Comparison of ENCODE assay signal across 22 cellular contexts in the genomic region with DNA sequence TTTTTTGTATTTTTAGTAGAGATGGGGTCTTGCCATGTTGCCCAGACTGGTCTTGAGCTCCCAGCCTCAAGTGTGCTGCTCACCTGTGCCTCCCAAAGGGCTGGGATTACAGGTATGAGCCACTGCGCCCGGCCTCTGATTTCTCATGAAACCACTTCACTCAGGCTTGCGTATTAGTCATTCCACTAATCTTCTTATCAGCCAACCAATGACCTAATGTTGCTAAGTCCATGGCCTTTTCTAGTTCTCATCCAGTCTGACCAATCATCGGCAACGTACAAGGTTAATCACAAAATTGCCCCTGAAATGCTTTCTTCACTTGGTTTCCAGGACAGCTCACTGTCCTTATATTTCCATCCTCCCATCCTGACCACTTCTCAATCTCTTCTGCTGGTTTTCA.
DNase-seq lines count a peak whose midpoint lies in the region; ATAC-seq, FAIRE-seq and TF ChIP-seq lines count a peak whose summit lies in the region.
"Had no signal": no experiment of that assay in that cellular context is flagged by ENCODE, and none has a peak within 500 bp of the region (broad histone marks: within the 10 kb centered on the region; RNA-seq: fewer than 3 reads in every experiment).

No MANE protein-coding gene starts in this region.

- H3K27ac ChIP-seq in GM12878 (ENCODE audit: control insufficient read depth, insufficient read depth) (no peak overlapping the region), small intestine (ENCODE audit: low read depth in 1 of 2, low read length in 1 of 2) (no peak overlapping the region), vagina (no peak overlapping the region)
- H3K27ac ChIP-seq: 22Rv1; BLaER1 treated with 17β-estradiol and CSF1 and Interleukin-3, amounts not matched to agents 10 nM and 100 nM had no signal

- no peak overlapping the region for H2AFZ ChIP-seq in GM12878 (ENCODE audit: control insufficient read depth, low read depth, low read length)

- no peak overlapping the region for H3K4me2 ChIP-seq in GM12878 (ENCODE audit: control insufficient read depth, insufficient read depth)

- FAIRE-seq in GM12878 (lab: Jason Lieb, UNC) (no peak), small intestine (lab: Jason Lieb, UNC) (no peak)
- FAIRE-seq: A204.1, D721Med, GM12891, GM18507, H54 had no signal

- H3K9me3 ChIP-seq in GM12878 (replicated peaks; ENCODE audit: control insufficient read depth, insufficient read depth, low read length) (no peaks in the 10 kb centered on the region), small intestine (ENCODE audit: control insufficient read depth, low read depth) (no peaks in the 10 kb centered on the region), vagina (no peaks in the 10 kb centered on the region)
- H3K9me3 ChIP-seq: HAP-1 had no signal

- in situ Hi-C loops in GM12878 (cut with MboI): no loop called here

- POLR2A ChIA-PET in GM12878 (lab: Charles Lee): no interaction called here

- TF ChIP-seq RAD21 in GM12878 (IDR thresholded peaks at IDR 0.05; ENCODE audit: insufficient read depth, low read depth, low read length): no peak

- H3K36me3 ChIP-seq in GM12878 (ENCODE audit: control insufficient read depth in 2 of 2, insufficient read depth in 2 of 2, low read length in 1 of 2) (no peaks in the 10 kb centered on the region), small intestine (ENCODE audit: control insufficient read depth in 2 of 2, insufficient read depth in 2 of 2, low read length in 2 of 2) (no peaks in the 10 kb centered on the region), vagina (no peaks in the 10 kb centered on the region)
- H3K36me3 ChIP-seq: BLaER1 treated with 17β-estradiol and CSF1 and Interleukin-3, amounts not matched to agents 10 nM and 100 nM; HAP-1 had no signal

- RAD21 ChIA-PET in GM12878 (lab: Charles Lee; ENCODE audit: unreplicated experiment): no interaction called here

- no TSS peak for BruUV-seq in GM12878 (replicated peaks; lab: Mats Ljungman, UMichigan)

- 47% methylated on average over 5 of the region's 5 CpGs for WGBS in GM12878 (ENCODE audit: insufficient coverage, insufficient replicate concordance, low lambda C conversion rate, missing lambda C conversion rate)
- WGBS in small intestine, 3 donors: 60 to 84% (median 68%) methylated on average over 5 of the region's 5 CpGs

- no peak for TF ChIP-seq EP300 in GM12878 (IDR thresholded peaks at IDR 0.05; ENCODE audit: borderline replicate concordance in 1 of 2, control insufficient read depth in 1 of 2, low read depth in 2 of 2, low read length in 2 of 2)

- CTCF ChIA-PET in GM12878 (lab: Yijun Ruan, JAX): no interaction called here

- H4K20me1 ChIP-seq in GM12878 (ENCODE audit: control insufficient read depth, insufficient read depth): no peaks in the 10 kb centered on the region
- H4K20me1 ChIP-seq: BLaER1 treated with 17β-estradiol and CSF1 and Interleukin-3, amounts not matched to agents 10 nM and 100 nM had no signal

- SMC1A ChIA-PET in GM12878 (lab: Charles Lee; ENCODE audit: uncharacterized antibody, unreplicated experiment): no interaction called here

- H3K9ac ChIP-seq in GM12878 (ENCODE audit: control insufficient read depth, insufficient read depth, low read length): no peak overlapping the region
- H3K9ac ChIP-seq: BLaER1 treated with 17β-estradiol and CSF1 and Interleukin-3, amounts not matched to agents 10 nM and 100 nM had no signal

- no peak for ATAC-seq in GM12878

- no peaks in the 10 kb centered on the region for H3K79me2 ChIP-seq in GM12878 (ENCODE audit: control insufficient read depth, insufficient read depth, low read length)

- H3K4me1 ChIP-seq in GM12878 (ENCODE audit: control insufficient read depth, insufficient read depth, low read length) (no peaks in the 10 kb centered on the region), small intestine (ENCODE audit: control insufficient read depth in 2 of 2, insufficient read depth in 1 of 2, low read depth in 1 of 2, low read length in 1 of 2) (no peaks in the 10 kb centered on the region), vagina (no peaks in the 10 kb centered on the region)
- H3K4me1 ChIP-seq: HAP-1 had no signal

- TF ChIP-seq POLR2A in GM12878 (IDR thresholded peaks at IDR 0.05; ENCODE audit: low read depth, low read length) (no peak), vagina (IDR thresholded peaks at IDR 0.05) (no peak)

- H3K4me3 ChIP-seq in GM12878: no peak overlapping the region
- H3K4me3 ChIP-seq in small intestine (ENCODE audit: low read depth in 1 of 2, low read length in 2 of 2): no peak overlapping the region
- no peak overlapping the region for H3K4me3 ChIP-seq in vagina
- H3K4me3 ChIP-seq: BLaER1 treated with 17β-estradiol and CSF1 and Interleukin-3, amounts not matched to agents 10 nM and 100 nM; HAP-1 had no signal

- TF ChIP-seq CTCF in GM12878 (IDR thresholded peaks at IDR 0.05 in 2 of 3, conservative IDR thresholded peaks at IDR 0.05 in 1 of 3; ENCODE audit: control insufficient read depth in 2 of 3, extremely low read depth in 1 of 3, insufficient read depth in 1 of 3, low read depth in 3 of 3, low read length in 3 of 3) (no peak), vagina (IDR thresholded peaks at IDR 0.05) (no peak)

- DNase-seq in NCI-H82 (lab: John Stamatoyannopoulos, UW) (peak; percentile 25), NCI-H82 treated with DMSO at 0.1 percent for 48 hours (lab: John Stamatoyannopoulos, UW; ENCODE audit: unreplicated experiment) (no peak), NCI-H226 (peak; percentile 12), GM12878 (ENCODE audit: low read depth, low spot score) (no peak), small intestine (peak; percentile 73), GF-D8 (lab: John Stamatoyannopoulos, UW) (no peak), vagina (ENCODE audit: extremely low spot score in 2 of 2) (no peak), NCI-H446 (lab: John Stamatoyannopoulos, UW) (no peak)
- DNase-seq: CD4-positive, alpha-beta T cell; CD8-positive, alpha-beta memory T cell; DMS 273 treated with DMSO at 0.1 percent for 48 hours; DMS79; GOT3; HFFc6 had no signal

- H3K27me3 ChIP-seq in GM12878 (replicated peaks in 1 of 2; ENCODE audit: control insufficient read depth in 2 of 2, insufficient read depth in 2 of 2, low read length in 1 of 2) (no peaks in the 10 kb centered on the region), small intestine (ENCODE audit: control insufficient read depth in 2 of 2, insufficient read depth in 2 of 2, low read length in 2 of 2) (no peaks in the 10 kb centered on the region), vagina (no peaks in the 10 kb centered on the region)
- H3K27me3 ChIP-seq: BLaER1 treated with 17β-estradiol and CSF1 and Interleukin-3, amounts not matched to agents 10 nM and 100 nM had no signal

- intact Hi-C loops in GM12878 (cut with micrococcal nuclease; ENCODE audit: unreplicated experiment): no loop called here
- intact Hi-C loops in vagina (cut with DNase I): no loop called here

TF ChIP-seq in GM12878, 131 proteins besides CTCF, POLR2A, EP300 and RAD21:
- TF ChIP-seq BCL3 (IDR thresholded peaks at IDR 0.05; ENCODE audit: borderline replicate concordance, insufficient read depth, low read depth, low read length, poor library complexity, severe bottlenecking): peak; percentile 67
- TF ChIP-seq HDGF (IDR thresholded peaks at IDR 0.05): no peak
- TF ChIP-seq ZNF622 (IDR thresholded peaks at IDR 0.05): no peak
- TF ChIP-seq BCL11A (IDR thresholded peaks at IDR 0.05; ENCODE audit: low read depth, low read length): no peak

Comparison
In these comparisons a context has a peak if more than half of its experiments do, and no peak if none do; other contexts are left out.
1. DNase-seq: peak in NCI-H82 (single experiment), NCI-H226 (single experiment) and small intestine (single experiment); none in NCI-H82 treated with DMSO at 0.1 percent for 48 hours (single experiment), GM12878 (single experiment), GF-D8 (single experiment), vagina (0 of 2) and NCI-H446 (0 of 2).